ENCODE assay signal across 4 cellular contexts in the genomic region with DNA sequence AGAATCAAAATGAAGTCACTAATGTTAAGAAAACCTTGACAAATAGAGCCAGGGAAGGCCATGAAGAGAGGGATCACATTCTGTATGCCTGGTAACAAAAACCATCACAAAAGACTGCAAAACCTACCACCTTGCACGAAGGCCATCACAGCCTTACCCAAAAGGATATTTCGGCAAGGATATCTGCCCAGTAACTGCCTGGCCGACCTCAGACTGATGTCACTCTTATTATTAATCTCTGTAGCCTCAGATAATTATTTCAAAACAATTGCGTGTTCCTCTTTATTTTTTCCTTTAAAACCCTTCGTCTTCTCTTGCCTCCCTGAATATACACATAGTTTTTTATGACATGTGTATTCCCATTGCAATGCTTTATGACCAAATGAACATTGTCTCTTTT. TPM values are rescaled to one million over a fixed set of nuclear protein-coding genes. Genes with fewer than 3 reads are reported as not detected.
"Had no signal": no experiment of that assay in that cellular context is flagged by ENCODE, and none has a peak within 500 bp of the region (broad histone marks: within the 10 kb centered on the region; RNA-seq: fewer than 3 reads in every experiment).

No MANE protein-coding gene starts in this region.

- ATAC-seq: GM12878 had no signal

- DNase-seq: GDM1, GF-D8 had no signal

- H3K4me3 ChIP-seq: GM12878 had no signal

RNA-seq across cellular contexts. Expression of gene CDC14C, which starts 52.5 kb away (rescaled TPM):
- total RNA-seq: G401, GM12878 had no signal
